ENCODE assay signal across 8 cellular contexts in the genomic region with DNA sequence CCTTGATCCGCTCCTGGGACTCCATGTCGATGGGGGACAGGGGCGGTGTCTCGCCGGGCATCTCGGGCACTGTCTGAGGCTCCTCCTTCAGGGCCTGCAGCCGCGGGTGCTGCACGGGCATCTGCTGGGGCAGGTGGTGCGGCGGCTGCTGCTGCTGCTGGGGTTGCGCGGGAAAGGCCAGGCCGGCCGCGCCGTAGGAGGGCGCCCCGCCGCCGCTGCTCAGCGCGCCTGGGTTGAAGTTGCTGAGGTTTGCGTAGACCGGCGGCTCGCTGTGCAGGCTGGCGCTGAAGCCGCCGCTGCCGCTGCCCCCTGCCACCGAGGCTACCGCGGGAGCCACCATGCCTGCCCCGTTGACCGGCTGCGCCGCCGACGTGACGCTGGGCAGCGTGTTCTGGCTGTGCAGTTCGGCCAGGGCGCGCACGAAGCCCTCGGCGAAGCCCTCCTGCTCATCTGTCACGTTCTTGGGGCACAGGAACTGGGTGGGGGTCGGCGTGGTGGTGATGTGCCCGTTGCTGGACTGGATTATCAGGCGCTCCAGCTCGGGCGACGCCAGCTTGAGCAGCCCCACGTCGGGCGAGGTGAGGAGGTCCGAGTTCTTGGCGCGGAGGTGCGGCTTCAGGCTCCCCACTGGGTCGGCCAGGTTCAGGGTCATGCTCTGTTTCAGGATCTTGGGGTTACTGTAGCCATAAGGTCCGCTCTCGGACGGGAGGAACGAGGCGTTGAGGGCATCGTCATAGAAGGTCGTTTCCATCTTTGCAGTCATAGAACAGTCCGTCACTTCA. TPM values are rescaled to one million over a fixed set of nuclear protein-coding genes. Genes with fewer than 3 reads are reported as not detected.
DNase-seq lines count a peak whose midpoint lies in the region; ATAC-seq lines count a peak whose summit lies in the region.

No MANE protein-coding gene starts in this region.

- H3K9me3 ChIP-seq in effector memory CD4-positive, alpha-beta T cell (ENCODE audit: control insufficient read depth, low read length), result no peaks in the 10 kb centered on the region

- H3K27me3 Mint-ChIP-seq in activated CD4-positive, alpha-beta memory T cell treated with anti-CD3 and anti-CD28 coated beads for 36 hours, result peaks cover 3% of the 10 kb centered on the region

- H3K27me3 ChIP-seq in effector memory CD4-positive, alpha-beta T cell (replicated peaks; ENCODE audit: control insufficient read depth, insufficient read depth, low read length, poor library complexity, severe bottlenecking), result no peaks in the 10 kb centered on the region

- H3K4me1 ChIP-seq in effector memory CD4-positive, alpha-beta T cell (ENCODE audit: control insufficient read depth, insufficient read depth, low read length, poor library complexity, severe bottlenecking), result peaks cover 15% of the 10 kb centered on the region

- H3K4me3 ChIP-seq in effector memory CD4-positive, alpha-beta T cell (ENCODE audit: insufficient read depth, low read depth, low read length, poor library complexity, severe bottlenecking), result peak overlapping the region; percentile 86

- peak overlapping the region; percentile 99 for H3K27ac ChIP-seq in effector memory CD4-positive, alpha-beta T cell (ENCODE audit: insufficient read depth, low read length, poor library complexity, severe bottlenecking)

- peak; percentile 20 for DNase-seq in AG20443 (ENCODE audit: low spot score)
- DNase-seq in NCI-H2171 (lab: John Stamatoyannopoulos, UW), result peak; percentile 59
- peak; percentile 78 for DNase-seq in activated CD4-positive, alpha-beta memory T cell treated with anti-CD3 and anti-CD28 coated beads for 36 hours
- peak in 2 of 3 donors; percentile 18 to 39 for DNase-seq in effector memory CD4-positive, alpha-beta T cell
- DNase-seq in mesenteric fat pad (ENCODE audit: low spot score), result peak; percentile 90
- DNase-seq in stimulated activated CD8-positive, alpha-beta memory T cell treated with anti-CD3 and anti-CD28 coated beads, Interleukin-12 subunit alpha, Interleukin-12 subunit beta, amount 100 ng/mL, for 4 hours (ENCODE audit: low read depth), result peak; percentile 36

- peak overlapping the region; percentile 87 for H3K4me3 Mint-ChIP-seq in activated CD4-positive, alpha-beta memory T cell treated with anti-CD3 and anti-CD28 coated beads for 36 hours

- no peaks in the 10 kb centered on the region for H3K36me3 ChIP-seq in effector memory CD4-positive, alpha-beta T cell (ENCODE audit: control insufficient read depth, insufficient read depth, low read length)

- peak; percentile 16 for ATAC-seq in GM19455 (IDR thresholded peaks at IDR 0.05; ENCODE audit: unreplicated experiment)
- no peak for ATAC-seq in GM18861 (IDR thresholded peaks at IDR 0.05; ENCODE audit: unreplicated experiment)

- H3K4me1 Mint-ChIP-seq in activated CD4-positive, alpha-beta memory T cell treated with anti-CD3 and anti-CD28 coated beads for 36 hours (ENCODE audit: low read depth), result peaks cover 18% of the 10 kb centered on the region

- intact Hi-C loops in activated CD4-positive, alpha-beta memory T cell treated with anti-CD3 and anti-CD28 coated beads for 36 hours (cut with micrococcal nuclease), result loop anchor here (5.0 to 10.0 kb wide), 6 partner anchors 162 to 695 kb away; partner anchors contain the start of gene OMA1

- peak overlapping the region; percentile 94 for H3K27ac Mint-ChIP-seq in activated CD4-positive, alpha-beta memory T cell treated with anti-CD3 and anti-CD28 coated beads for 36 hours

- CTCF ChIA-PET in activated CD4-positive, alpha-beta memory T cell treated with anti-CD3 and anti-CD28 coated beads for 36 hours (lab: Charles Lee), result interaction anchor here (0.7 to 1.4 kb wide), 6 partner anchors 9 to 917 kb away, joined by 3 to 10 read pairs (median 3); partner anchors contain the start of gene FGGY

- peaks cover 10% of the 10 kb centered on the region for H3K36me3 Mint-ChIP-seq in activated CD4-positive, alpha-beta memory T cell treated with anti-CD3 and anti-CD28 coated beads for 36 hours

- POLR2A ChIA-PET in activated CD4-positive, alpha-beta memory T cell treated with anti-CD3 and anti-CD28 coated beads for 36 hours (lab: Charles Lee), result interaction anchor here (0.6 to 2.2 kb wide), 8 partner anchors 9 to 236 kb away, joined by 3 to 17 read pairs (median 4); partner anchors contain the start of gene OMA1

- no peaks in the 10 kb centered on the region for H3K9me3 Mint-ChIP-seq in activated CD4-positive, alpha-beta memory T cell treated with anti-CD3 and anti-CD28 coated beads for 36 hours

RNA-seq across cellular contexts. Expression of gene JUN, which starts 1.3 kb away (rescaled TPM):
- 10 to 100 TPM; 12.5 to 13.2 TPM for total RNA-seq in activated CD4-positive, alpha-beta memory T cell treated with anti-CD3 and anti-CD28 coated beads for 36 hours
- 298 TPM for total RNA-seq in mesenteric fat pad

Comparison
In these comparisons a context has a peak if more than half of its experiments do, and no peak if none do; other contexts are left out.
1. DNase-seq: peak in every context shown above with its lines; median percentile 90 in mesenteric fat pad; 78 in activated CD4-positive, alpha-beta memory T cell treated with anti-CD3 and anti-CD28 coated beads for 36 hours; 59 in NCI-H2171; 36 in stimulated activated CD8-positive, alpha-beta memory T cell treated with anti-CD3 and anti-CD28 coated beads, Interleukin-12 subunit alpha, Interleukin-12 subunit beta, amount 100 ng/mL, for 4 hours; 28 in effector memory CD4-positive, alpha-beta T cell; 20 in AG20443.
2. RNA of gene JUN, which starts 1.3 kb away (total RNA-seq): 298 TPM in mesenteric fat pad (single experiment); 12.5 to 13.2 TPM in activated CD4-positive, alpha-beta memory T cell treated with anti-CD3 and anti-CD28 coated beads for 36 hours; every median in the first group is over 10 times any median in the second.